ENCODE assay signal across 18 cellular contexts in the genomic region with DNA sequence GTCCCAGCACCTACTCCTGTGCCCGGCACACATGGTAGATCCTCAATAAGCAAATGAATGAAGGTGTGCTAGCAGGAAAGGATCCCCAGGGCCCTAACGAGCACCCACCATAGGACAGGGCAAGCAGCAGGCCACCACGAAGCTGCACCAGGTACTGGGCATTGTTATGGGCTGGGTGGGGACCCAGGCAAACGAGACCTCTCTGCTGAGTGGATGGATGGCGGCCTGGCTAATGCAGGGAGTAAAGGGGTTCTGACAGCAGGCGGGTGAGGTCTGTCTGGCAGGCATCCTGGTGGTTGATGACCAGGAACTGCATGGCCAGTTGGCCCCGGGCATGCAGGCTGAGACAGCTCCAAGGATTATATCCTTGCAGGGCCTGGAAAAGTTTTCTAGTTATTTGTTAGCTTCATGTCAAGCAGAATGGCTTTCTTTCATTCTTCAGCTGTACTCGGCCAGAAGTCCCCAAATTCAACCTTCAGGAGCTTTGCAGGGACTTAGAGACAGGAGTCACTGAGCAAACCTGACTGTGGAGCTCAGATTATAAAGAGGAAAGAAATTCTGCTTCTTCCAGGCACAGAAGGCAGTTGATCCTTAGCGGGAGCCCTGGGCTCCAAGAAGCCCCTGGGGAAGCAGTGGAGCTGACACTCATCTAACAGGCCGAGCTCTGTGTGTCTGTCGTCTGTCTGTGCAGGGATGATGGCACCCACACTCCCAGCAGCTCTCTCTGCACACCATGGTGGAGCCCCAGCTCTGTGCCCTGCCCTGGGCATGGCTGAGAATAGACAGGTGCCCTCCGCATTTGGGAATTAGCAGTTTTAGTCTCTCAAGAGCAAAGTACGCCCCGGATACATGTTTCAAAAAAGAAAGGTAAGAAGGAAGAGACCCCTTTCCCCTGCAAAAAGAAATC. TPM values are rescaled to one million over a fixed set of nuclear protein-coding genes. Genes with fewer than 3 reads are reported as not detected.
"Had no signal": no experiment of that assay in that cellular context is flagged by ENCODE, and none has a peak within 500 bp of the region (broad histone marks: within the 10 kb centered on the region; RNA-seq: fewer than 3 reads in every experiment).

No MANE protein-coding gene starts in this region.

- H3K36me3 ChIP-seq: brain microvascular endothelial cell, upper lobe of left lung had no signal

- H3K27me3 ChIP-seq: brain microvascular endothelial cell, hepatocyte, testis, upper lobe of left lung had no signal

- ATAC-seq: activated T-helper 17 cell treated with anti-CD3 and anti-CD28 coated beads, Interleukin-2, amount 50 U/mL, for 72 hours; natural killer cell treated with Interleukin-12 subunit alpha and Interleukin-12 subunit beta and Interleukin-15 and Interleukin-18, amount 100 ng/mL, for 72 hours; right cardiac atrium; WTC11 had no signal

- H2AFZ ChIP-seq: hepatocyte had no signal

- H3K27me3 Mint-ChIP-seq: activated CD4-positive, alpha-beta memory T cell treated with anti-CD3 and anti-CD28 coated beads for 36 hours; activated T-helper 17 cell treated with anti-CD3 and anti-CD28 coated beads, Interleukin-2, amount 50 U/mL, for 72 hours; natural killer cell treated with Interleukin-12 subunit alpha and Interleukin-12 subunit beta and Interleukin-15 and Interleukin-18, amount 100 ng/mL, for 72 hours had no signal

- H3K36me3 Mint-ChIP-seq: activated CD4-positive, alpha-beta memory T cell treated with anti-CD3 and anti-CD28 coated beads for 36 hours; mesothelial cell of epicardium; natural killer cell treated with Interleukin-12 subunit alpha and Interleukin-12 subunit beta and Interleukin-15 and Interleukin-18, amount 100 ng/mL, for 72 hours; WTC11 had no signal

- H3K27ac Mint-ChIP-seq: activated CD4-positive, alpha-beta memory T cell treated with anti-CD3 and anti-CD28 coated beads for 36 hours; activated T-helper 17 cell treated with anti-CD3 and anti-CD28 coated beads, Interleukin-2, amount 50 U/mL, for 72 hours; natural killer cell treated with Interleukin-12 subunit alpha and Interleukin-12 subunit beta and Interleukin-15 and Interleukin-18, amount 100 ng/mL, for 72 hours; WTC11 had no signal

- H3K9me3 Mint-ChIP-seq: activated CD4-positive, alpha-beta memory T cell treated with anti-CD3 and anti-CD28 coated beads for 36 hours; activated T-helper 17 cell treated with anti-CD3 and anti-CD28 coated beads, Interleukin-2, amount 50 U/mL, for 72 hours; central memory CD8-positive, alpha-beta T cell; mesothelial cell of epicardium; natural killer cell treated with Interleukin-12 subunit alpha and Interleukin-12 subunit beta and Interleukin-15 and Interleukin-18, amount 100 ng/mL, for 72 hours; WTC11 had no signal

- H3K4me2 ChIP-seq: hepatocyte had no signal

- H3K4me1 ChIP-seq: testis had no signal

- H3K4me1 Mint-ChIP-seq: activated T-helper 17 cell treated with anti-CD3 and anti-CD28 coated beads, Interleukin-2, amount 50 U/mL, for 72 hours; central memory CD8-positive, alpha-beta T cell had no signal

- H3K4me3 Mint-ChIP-seq: activated CD4-positive, alpha-beta memory T cell treated with anti-CD3 and anti-CD28 coated beads for 36 hours; activated T-helper 17 cell treated with anti-CD3 and anti-CD28 coated beads, Interleukin-2, amount 50 U/mL, for 72 hours; central memory CD8-positive, alpha-beta T cell; mesothelial cell of epicardium; natural killer cell treated with Interleukin-12 subunit alpha and Interleukin-12 subunit beta and Interleukin-15 and Interleukin-18, amount 100 ng/mL, for 72 hours; WTC11 had no signal

- H3K4me3 ChIP-seq: hepatocyte, lung, testis, upper lobe of left lung had no signal

- H3K79me2 ChIP-seq: hepatocyte had no signal

- H3K9me3 ChIP-seq: testis, upper lobe of left lung had no signal

- DNase-seq: activated CD4-positive, alpha-beta memory T cell treated with anti-CD3 and anti-CD28 coated beads for 36 hours; activated CD4-positive, alpha-beta T cell treated with anti-CD3 and anti-CD28 coated beads for 4 hours; activated naive CD4-positive, alpha-beta T cell treated with Interleukin-2 at 50 U/mL for 16 hours; brain microvascular endothelial cell; cortex of kidney; effector CD4-positive, alpha-beta T cell; right cardiac atrium; small intestine; stimulated activated CD4-positive, alpha-beta T cell treated with anti-CD3 and anti-CD28 coated beads, Interleukin-4, amount 100 ng/mL, for 1 hour; testis; upper lobe of left lung had no signal

- H3K27ac ChIP-seq: brain microvascular endothelial cell, hepatocyte, testis had no signal

RNA-seq across cellular contexts. Expression of a gene that starts 51.2 kb away (rescaled TPM):
- total RNA-seq: natural killer cell treated with Interleukin-12 subunit alpha and Interleukin-12 subunit beta and Interleukin-15 and Interleukin-18, amount 100 ng/mL, for 72 hours had no signal
